ENCODE assay signal across 19 cellular contexts in genomic region chr9:136258786-136259516, GRCh38. TPM values are rescaled to one million over a fixed set of nuclear protein-coding genes. Genes with fewer than 3 reads are reported as not detected.
A peak's percentile ranks its signal among the peaks of the same experiment; 100 is the strongest.
DNase-seq lines count a peak whose midpoint lies in the region; ATAC-seq, FAIRE-seq and TF ChIP-seq lines count a peak whose summit lies in the region.
"Had no signal": no experiment of that assay in that cellular context is flagged by ENCODE, and none has a peak within 500 bp of the region (broad histone marks: within the 10 kb centered on the region; RNA-seq: fewer than 3 reads in every experiment).

No MANE protein-coding gene starts in this region.

- DNase-seq in NCI-H82 (lab: John Stamatoyannopoulos, UW) = peak; percentile 63
- no peak for DNase-seq in H1 (ENCODE audit: low read depth in 1 of 2, low spot score in 2 of 2)
- DNase-seq in neuronal stem cell (ENCODE audit: low spot score) = no peak
- DNase-seq: ACHN, Calu3, DMS79 treated with DMSO at 0.1 percent for 48 hours, GF-D8, KG1 had no signal

- H3K79me2 ChIP-seq in H1 (ENCODE audit: control insufficient read depth in 1 of 2, insufficient read depth in 2 of 2, low read length in 2 of 2) = no peaks in the 10 kb centered on the region

- no peak overlapping the region; the same call in 1 of the 2 replicates for H4K8ac ChIP-seq in H1 (ENCODE audit: extremely low read depth, insufficient read depth, low read length)
- no peak overlapping the region for H4K8ac ChIP-seq in neuronal stem cell (ENCODE audit: low read depth, low read length)

- 0 out of 2 replicates have a peak overlapping the region, but pooled peaks have one; percentile 53 for H2AK5ac ChIP-seq in H1 (ENCODE audit: low read depth, low read length)
- peak overlapping the region; percentile 75 for H2AK5ac ChIP-seq in neuronal stem cell (ENCODE audit: low read depth, low read length)

- H3K79me1 ChIP-seq in H1 (ENCODE audit: low read depth, low read length) = no peaks in the 10 kb centered on the region
- H3K79me1 ChIP-seq in neuronal stem cell (ENCODE audit: low read depth, low read length) = peaks cover 4% of the 10 kb centered on the region

- H2BK120ac ChIP-seq in H1 (replicated peaks; ENCODE audit: low read depth, low read length) = no peak overlapping the region
- H2BK120ac ChIP-seq in neuronal stem cell (ENCODE audit: low read depth, low read length) = no peak overlapping the region

- H3K9me3 ChIP-seq in HEK293 (ENCODE audit: control insufficient read depth, insufficient read depth, low read depth, low read length) (no peaks in the 10 kb centered on the region), H1 (ENCODE audit: insufficient read depth in 2 of 2, low read depth in 1 of 2, low read length in 1 of 2) (no peaks in the 10 kb centered on the region), neuronal stem cell (replicated peaks in 1 of 2; ENCODE audit: control insufficient read depth in 2 of 2, insufficient read depth in 1 of 2, low read depth in 1 of 2, low read length in 2 of 2) (no peaks in the 10 kb centered on the region)
- H3K9me3 ChIP-seq: BE2C, HAP-1 had no signal

- no peak overlapping the region for H2BK15ac ChIP-seq in H1 (ENCODE audit: low read length)
- H2BK15ac ChIP-seq in neuronal stem cell (ENCODE audit: low read length) = peak overlapping the region; percentile 89

- H3K27me3 ChIP-seq in H1 (replicated peaks in 1 of 4; ENCODE audit: control insufficient read depth in 3 of 4, extremely low read depth in 1 of 4, insufficient read depth in 3 of 4, low read length in 3 of 4) (no peaks in the 10 kb centered on the region), neuronal stem cell (ENCODE audit: control insufficient read depth in 3 of 3, insufficient read depth in 3 of 3, low read depth in 1 of 3, low read length in 3 of 3) (peaks cover 0 to 83% (median 0%) of the 10 kb centered on the region in 3 experiments)
- H3K27me3 ChIP-seq: BE2C had no signal

- H3K9ac ChIP-seq in H1 (replicated peaks in 1 of 4; ENCODE audit: extremely low read depth in 1 of 4, low read depth in 3 of 4, low read length in 3 of 4) (no peak overlapping the region), neuronal stem cell (ENCODE audit: low read depth, low read length, poor library complexity) (no peak overlapping the region)

- H3K4me2 ChIP-seq in H1 (ENCODE audit: insufficient read depth in 1 of 2, low read depth in 2 of 2, low read length in 2 of 2) = no peak overlapping the region
- no peak overlapping the region for H3K4me2 ChIP-seq in neuronal stem cell (ENCODE audit: insufficient read depth, low read length, poor library complexity, severe bottlenecking)

- H3K23me2 ChIP-seq in H1 (ENCODE audit: low read depth, low read length) = no peaks in the 10 kb centered on the region

- H3K27ac ChIP-seq in HEK293 (ENCODE audit: extremely low read depth, low read depth, low read length) (no peak overlapping the region), H1 (ENCODE audit: low read depth, low read length) (no peak overlapping the region), neuronal stem cell (replicated peaks; ENCODE audit: low read length) (no peak overlapping the region)

- no peak overlapping the region for H3K56ac ChIP-seq in H1 (replicated peaks; ENCODE audit: insufficient read length, low read depth, low read length)

- no peak for TF ChIP-seq EP300 in H1 (IDR thresholded peaks at IDR 0.05; ENCODE audit: borderline replicate concordance in 1 of 2, low read depth in 2 of 2, low read length in 2 of 2)

- 89% methylated on average over 15 of the region's 22 CpGs; no CpG with 5 or more reads in 1 of the 2 experiments for WGBS in H1 (ENCODE audit: extremely low coverage in 1 of 2, insufficient coverage in 1 of 2, insufficient read length in 1 of 2, insufficient replicate concordance in 2 of 2, low coverage in 1 of 2, low lambda C conversion rate in 2 of 2, missing lambda C conversion rate in 1 of 2), 2 experiments
- no CpG with 5 or more reads among the region's 22 CpGs for WGBS in neuronal stem cell (ENCODE audit: extremely low coverage in 2 of 2, insufficient read length in 2 of 2, insufficient replicate concordance in 1 of 2), 2 donors

- TF ChIP-seq RAD21 in H1 (IDR thresholded peaks at IDR 0.05 in 1 of 2, conservative IDR thresholded peaks at IDR 0.05 in 1 of 2; ENCODE audit: low read depth in 2 of 2, low read length in 2 of 2) = no peak

- H4K5ac ChIP-seq in H1 (ENCODE audit: insufficient read length, low read depth, low read length) = no peak overlapping the region

- H3K4ac ChIP-seq in H1 (replicated peaks; ENCODE audit: insufficient read length, low read depth, low read length) (no peak overlapping the region), neuronal stem cell (ENCODE audit: low read length) (no peak overlapping the region)

- POLR2A ChIA-PET in HEK293 (lab: Yijun Ruan, JAX) = no interaction called here
- POLR2A ChIA-PET in H1 (lab: Charles Lee; ENCODE audit: partially characterized antibody) = interaction anchor here (1.0 kb wide), 1 partner anchor 53 kb away, joined by 3 read pairs; no protein-coding TSS in a partner anchor

- H3K4me3 ChIP-seq in HEK293 (ENCODE audit: low read depth, low read length) (no peak overlapping the region), H1 (ENCODE audit: extremely low read depth in 1 of 4, insufficient read depth in 2 of 4, low read depth in 3 of 4, low read length in 4 of 4) (no peak overlapping the region), neuronal stem cell (ENCODE audit: low read length in 2 of 2) (no peak overlapping the region)
- H3K4me3 ChIP-seq: HAP-1 had no signal

- CTCF ChIA-PET in HEK293 (lab: Yijun Ruan, JAX) (no interaction called here), H1 (lab: Charles Lee; ENCODE audit: partially characterized antibody) (interaction anchor here (1.1 kb wide), 1 partner anchor 18 kb away, joined by 3 read pairs; no protein-coding TSS in a partner anchor)

- H4K91ac ChIP-seq in H1 (replicated peaks; ENCODE audit: insufficient read length, low read length) (no peak overlapping the region), neuronal stem cell (ENCODE audit: low read depth, low read length, poor library complexity) (no peak overlapping the region)

- FAIRE-seq in H1 (lab: Jason Lieb, UNC) = no peak
- FAIRE-seq: A204.1, HTR-8/SVneo had no signal

- H3K36me3 ChIP-seq in HEK293 (ENCODE audit: control insufficient read depth in 2 of 2, insufficient read depth in 1 of 2, low read length in 2 of 2) = no peaks in the 10 kb centered on the region
- H3K36me3 ChIP-seq in H1 (ENCODE audit: control insufficient read depth in 2 of 4, insufficient read depth in 4 of 4, low read length in 3 of 4) = no peaks in the 10 kb centered on the region
- H3K36me3 ChIP-seq in neuronal stem cell (replicated peaks in 1 of 2; ENCODE audit: control insufficient read depth in 2 of 2, insufficient read depth in 2 of 2, low read length in 2 of 2) = no peaks in the 10 kb centered on the region
- H3K36me3 ChIP-seq: BE2C, HAP-1 had no signal

- H2AFZ ChIP-seq in H1 (ENCODE audit: low read length) = no peak overlapping the region
- H2AFZ ChIP-seq in neuronal stem cell (ENCODE audit: low read length) = no peak overlapping the region

- H2BK20ac ChIP-seq in H1 (ENCODE audit: low read length) = no peak overlapping the region

- H3K23ac ChIP-seq in H1 (ENCODE audit: insufficient read length) (no peak overlapping the region), neuronal stem cell (ENCODE audit: low read depth, low read length, poor library complexity) (peak overlapping the region; percentile 65)

- no peaks in the 10 kb centered on the region for H4K20me1 ChIP-seq in H1 (replicated peaks in 1 of 2; ENCODE audit: control insufficient read depth in 1 of 2, insufficient read depth in 2 of 2, low read length in 2 of 2)

- ATAC-seq in HG03135 (IDR thresholded peaks at IDR 0.05; ENCODE audit: unreplicated experiment) = no peak
- ATAC-seq in HG03196 (IDR thresholded peaks at IDR 0.05; ENCODE audit: unreplicated experiment) = no peak
- ATAC-seq in GM21576 (IDR thresholded peaks at IDR 0.05; ENCODE audit: unreplicated experiment) = no peak

- no peak overlapping the region for H2BK12ac ChIP-seq in H1 (ENCODE audit: low read depth, low read length)
- H2BK12ac ChIP-seq in neuronal stem cell (ENCODE audit: low read length) = peak overlapping the region; percentile 90

- TF ChIP-seq CTCF in HEK293 (tag by site-specific recombination; IDR thresholded peaks at IDR 0.05) (no peak), H1 (IDR thresholded peaks at IDR 0.05; ENCODE audit: control extremely low read depth in 1 of 3, insufficient read depth in 1 of 3, low read depth in 1 of 3, low read length in 3 of 3) (no peak)

- no peak overlapping the region for H3K18ac ChIP-seq in H1 (ENCODE audit: extremely low read depth, low read length)
- H3K18ac ChIP-seq in neuronal stem cell (ENCODE audit: low read length) = peak overlapping the region; percentile 90

- H3K14ac ChIP-seq in H1 (ENCODE audit: insufficient read length) (no peak overlapping the region), neuronal stem cell (ENCODE audit: low read length) (peak overlapping the region; percentile 71)

- no peaks in the 10 kb centered on the region for H3K4me1 ChIP-seq in HEK293 (ENCODE audit: control insufficient read depth, insufficient read depth, low read length)
- H3K4me1 ChIP-seq in H1 (replicated peaks in 1 of 4; ENCODE audit: control insufficient read depth in 3 of 4, insufficient read depth in 4 of 4, low read length in 3 of 4) = peaks cover 0 to 5% (median 2%) of the 10 kb centered on the region in 4 experiments; a peak in 4 of 7 replicates
- H3K4me1 ChIP-seq in neuronal stem cell (ENCODE audit: control insufficient read depth in 2 of 2, insufficient read depth in 1 of 2, low read depth in 1 of 2, low read length in 2 of 2) = peaks cover 8 to 12% of the 10 kb centered on the region in 2 donors
- H3K4me1 ChIP-seq: HAP-1 had no signal

- no peak for TF ChIP-seq POLR2A in H1 (IDR thresholded peaks at IDR 0.05; ENCODE audit: control extremely low read depth in 1 of 2, low read depth in 2 of 2, low read length in 2 of 2)

- H2BK5ac ChIP-seq in H1 (ENCODE audit: low read depth, low read length) = no peak overlapping the region
- peak overlapping the region; percentile 66 for H2BK5ac ChIP-seq in neuronal stem cell (ENCODE audit: low read length)

RNA-seq across cellular contexts. Expression of gene QSOX2, which starts 13.3 kb away (rescaled TPM):
- 27.5 and 28.6 TPM in 2 replicates for total RNA-seq in H1 (2021; fragmentation: NEBNext Ultra II Directional; extraction: Animal tissue kit (Norgen Biotek cat#: 25700))
- 18.0 and 21.8 TPM in 2 replicates for polyA plus RNA-seq in H1 (2011; rRNA removed)
- polyA plus RNA-seq in H1 (2011; cell fraction: cytosol; rRNA removed) = 20.4 TPM
- 52.2 TPM for polyA plus RNA-seq in H1 (2011; cell fraction: nucleus; rRNA removed)
- 18.2 to 24.6 TPM (median 21.8 TPM) in 4 replicates for polyA plus RNA-seq in H1 (2012, experiment 1 of 2)
- polyA plus RNA-seq in H1 (2012, experiment 2 of 2) = 13.5 TPM
- polyA plus RNA-seq in H1 (2013, experiment 1 of 2) = 27.3 TPM
- polyA plus RNA-seq in H1 (2013, experiment 2 of 2) = 25.5 TPM
- 17.0 and 19.8 TPM in 2 replicates for polyA minus RNA-seq in H1 (2011; rRNA and poly(A)+ RNA removed)
- polyA minus RNA-seq in H1 (2011; cell fraction: cytosol; rRNA and poly(A)+ RNA removed) = 10.7 TPM
- 13.1 TPM for polyA minus RNA-seq in H1 (2011; cell fraction: nucleus; rRNA and poly(A)+ RNA removed)
- polyA plus RNA-seq in neuronal stem cell (2013, experiment 1 of 2) = 11.3 TPM
- polyA plus RNA-seq in neuronal stem cell (2013, experiment 2 of 2) = 11.5 TPM

RNA-seq across cellular contexts. Expression of gene CCDC187, which starts 44.9 kb away (rescaled TPM):
- not detected in 2 replicates for total RNA-seq in H1 (2021; fragmentation: NEBNext Ultra II Directional; extraction: Animal tissue kit (Norgen Biotek cat#: 25700))
- 0.02 TPM in 2 replicates for polyA plus RNA-seq in H1 (2011; rRNA removed)
- 0.01 TPM for polyA plus RNA-seq in H1 (2011; cell fraction: cytosol; rRNA removed)
- polyA plus RNA-seq in H1 (2011; cell fraction: nucleus; rRNA removed) = 0.07 TPM
- polyA plus RNA-seq in H1 (2012, experiment 1 of 2) = 0.03 TPM in 2 of 4 replicates, not detected in the others
- polyA plus RNA-seq in H1 (2012, experiment 2 of 2) = 0.03 TPM
- 0.02 TPM for polyA plus RNA-seq in H1 (2013, experiment 1 of 2)
- under 0.01 TPM for polyA plus RNA-seq in H1 (2013, experiment 2 of 2)
- 0.06 TPM in 1 of 2 replicates, not detected in the other for polyA minus RNA-seq in H1 (2011; rRNA and poly(A)+ RNA removed)
- polyA minus RNA-seq in H1 (2011; cell fraction: cytosol; rRNA and poly(A)+ RNA removed) = not detected
- polyA minus RNA-seq in H1 (2011; cell fraction: nucleus; rRNA and poly(A)+ RNA removed) = not detected
- polyA plus RNA-seq in neuronal stem cell (2013, experiment 1 of 2) = 0.08 TPM
- 0.08 TPM for polyA plus RNA-seq in neuronal stem cell (2013, experiment 2 of 2)
- total RNA-seq: CD4-positive, alpha-beta memory T cell; H4 had no signal
- polyA plus RNA-seq: CD14-positive monocyte; CD4-positive, alpha-beta memory T cell had no signal

RNA-seq across cellular contexts. Expression of gene LHX3, which starts 54.0 kb away (rescaled TPM):
- total RNA-seq in H1 (2021; fragmentation: NEBNext Ultra II Directional; extraction: Animal tissue kit (Norgen Biotek cat#: 25700)) = not detected in 2 replicates
- polyA plus RNA-seq in H1 (2011; rRNA removed) = 0.02 and 0.03 TPM in 2 replicates
- polyA plus RNA-seq in H1 (2011; cell fraction: cytosol; rRNA removed) = not detected
- polyA plus RNA-seq in H1 (2011; cell fraction: nucleus; rRNA removed) = 0.20 TPM
- not detected in 4 replicates for polyA plus RNA-seq in H1 (2012, experiment 1 of 2)
- polyA plus RNA-seq in H1 (2012, experiment 2 of 2) = not detected
- not detected for polyA plus RNA-seq in H1 (2013, experiment 1 of 2)
- polyA plus RNA-seq in H1 (2013, experiment 2 of 2) = 0.02 TPM
- not detected in 2 replicates for polyA minus RNA-seq in H1 (2011; rRNA and poly(A)+ RNA removed)
- not detected for polyA minus RNA-seq in H1 (2011; cell fraction: cytosol; rRNA and poly(A)+ RNA removed)
- 0.30 TPM for polyA minus RNA-seq in H1 (2011; cell fraction: nucleus; rRNA and poly(A)+ RNA removed)
- not detected for polyA plus RNA-seq in neuronal stem cell (2013, experiment 1 of 2)
- polyA plus RNA-seq in neuronal stem cell (2013, experiment 2 of 2) = not detected
- total RNA-seq: Calu3; CD4-positive, alpha-beta memory T cell; H4 had no signal
- polyA plus RNA-seq: CD14-positive monocyte; CD4-positive, alpha-beta memory T cell had no signal
